ENCODE assay signal across 28 cellular contexts in the genomic region with DNA sequence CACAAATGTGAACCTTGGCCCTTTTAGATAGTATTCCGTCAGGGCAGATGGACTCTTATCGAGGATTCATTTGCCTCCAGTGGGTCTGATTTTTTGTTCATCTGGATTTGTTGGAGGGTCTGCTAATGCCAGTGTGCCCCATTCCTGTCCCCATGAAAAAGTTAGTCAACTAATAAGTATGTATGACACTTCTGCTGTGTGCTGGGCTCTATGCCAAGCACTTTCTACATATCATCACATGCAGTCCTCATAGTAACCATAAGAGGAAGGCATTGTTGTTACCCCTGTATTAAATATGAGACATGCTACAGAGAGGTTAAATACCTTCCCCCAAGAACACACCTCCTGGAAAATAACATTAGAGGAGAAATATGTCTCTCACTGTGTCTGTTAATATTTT. TPM values are rescaled to one million over a fixed set of nuclear protein-coding genes. Genes with fewer than 3 reads are reported as not detected.
DNase-seq lines count a peak whose midpoint lies in the region; ATAC-seq and TF ChIP-seq lines count a peak whose summit lies in the region.
"Had no signal": no experiment of that assay in that cellular context is flagged by ENCODE, and none has a peak within 500 bp of the region (broad histone marks: within the 10 kb centered on the region; RNA-seq: fewer than 3 reads in every experiment).

No MANE protein-coding gene starts in this region.

- H3K36me3 ChIP-seq in adipocyte (ENCODE audit: control insufficient read depth, insufficient read depth, low read length, severe bottlenecking) (peaks cover 13% of the 10 kb centered on the region), fibroblast of lung (ENCODE audit: control insufficient read depth, insufficient read depth, low read length) (no peaks in the 10 kb centered on the region)
- H3K36me3 ChIP-seq: BLaER1, colonic mucosa, gastrocnemius medialis had no signal

- H3K4me3 ChIP-seq in adipocyte (ENCODE audit: low read length) (no peak overlapping the region), fibroblast of lung (replicated peaks in 1 of 4; ENCODE audit: control extremely low read depth in 1 of 4, insufficient read depth in 1 of 4, low read depth in 3 of 4, low read length in 4 of 4) (no peak overlapping the region)
- H3K4me3 ChIP-seq: A549, BLaER1, colonic mucosa, gastrocnemius medialis, lung, SK-N-MC had no signal

- no peak overlapping the region for H3K4me2 ChIP-seq in fibroblast of lung (ENCODE audit: extremely low read depth, insufficient read depth, low read length)
- H3K4me2 ChIP-seq: A549, BLaER1 had no signal

- H3K9ac ChIP-seq in adipocyte (ENCODE audit: low read length) (no peak overlapping the region), fibroblast of lung (ENCODE audit: insufficient read depth, low read length) (no peak overlapping the region)
- H3K9ac ChIP-seq: BLaER1 had no signal

- H3K27me3 ChIP-seq in adipocyte (replicated peaks; ENCODE audit: control insufficient read depth, insufficient read depth, low read length) (no peaks in the 10 kb centered on the region), fibroblast of lung (ENCODE audit: control insufficient read depth, insufficient read depth, low read length) (no peaks in the 10 kb centered on the region)
- H3K27me3 ChIP-seq: BLaER1, colonic mucosa, gastrocnemius medialis had no signal

- H3K4me1 ChIP-seq in adipocyte (ENCODE audit: control insufficient read depth, insufficient read depth, low read length) (peaks cover 39% of the 10 kb centered on the region), fibroblast of lung (ENCODE audit: control insufficient read depth, extremely low read depth, insufficient read depth, low read length) (peaks cover 11% of the 10 kb centered on the region)
- H3K4me1 ChIP-seq: A549, BLaER1, colonic mucosa had no signal

- no peak for ATAC-seq in HG03565 (IDR thresholded peaks at IDR 0.05; ENCODE audit: unreplicated experiment)
- ATAC-seq: A549; activated naive CD4-positive, alpha-beta T cell treated with anti-CD3 and anti-CD28 coated beads, Interleukin-2, amount 50 U/mL, for 72 hours; activated T-helper 17 cell treated with anti-CD3 and anti-CD28 coated beads, Interleukin-2, amount 50 U/mL, for 72 hours; gastrocnemius medialis; stimulated activated naive CD8-positive, alpha-beta T cell treated with anti-CD3 and anti-CD28 coated beads, Interleukin-15, Interleukin-2, amounts not matched to agents 100 U/mL and 50 U/mL, for 24 hours had no signal

- TF ChIP-seq CTCF in fibroblast of lung (conservative IDR thresholded peaks at IDR 0.05 in 1 of 2, IDR thresholded peaks at IDR 0.05 in 1 of 2; ENCODE audit: low read depth in 1 of 2, low read length in 2 of 2) (no peak), GM20000 (IDR thresholded peaks at IDR 0.05; ENCODE audit: extremely low read depth, missing control alignments) (no peak)

- H3K27ac ChIP-seq in fibroblast of lung (ENCODE audit: insufficient read depth, low read length) = no peak overlapping the region
- H3K27ac ChIP-seq: A549, BLaER1, colonic mucosa, SK-N-MC, VCaP had no signal

- H2AFZ ChIP-seq in fibroblast of lung (ENCODE audit: low read length) = no peak overlapping the region

- H3K9me3 ChIP-seq in adipocyte (ENCODE audit: control insufficient read depth, low read length) = no peaks in the 10 kb centered on the region
- no peaks in the 10 kb centered on the region for H3K9me3 ChIP-seq in fibroblast of lung (ENCODE audit: control insufficient read depth, insufficient read depth, low read depth, low read length)
- H3K9me3 ChIP-seq: A549, BLaER1, colonic mucosa, gastrocnemius medialis had no signal

- H4K20me1 ChIP-seq in fibroblast of lung (ENCODE audit: control insufficient read depth, extremely low read depth, insufficient read depth, low read length) = no peaks in the 10 kb centered on the region
- H4K20me1 ChIP-seq: BLaER1 had no signal

- H3K79me2 ChIP-seq in fibroblast of lung (ENCODE audit: control insufficient read depth, insufficient read depth, low read length) = no peaks in the 10 kb centered on the region

- peak; percentile 65 for DNase-seq in EH (ENCODE audit: low read depth)
- DNase-seq in adipocyte (ENCODE audit: low read depth) = peak; percentile 50
- peak; percentile 3 to 62 for DNase-seq in fibroblast of lung (ENCODE audit: low read depth in 2 of 2)
- peak; percentile 18 for DNase-seq in myocyte (ENCODE audit: low read depth)
- no peak for DNase-seq in GM20000 (ENCODE audit: low spot score)
- no peak for DNase-seq in NCI-H2081 (lab: John Stamatoyannopoulos, UW)
- no peak for DNase-seq in HuH-7 (ENCODE audit: low spot score)
- DNase-seq: activated CD4-positive, alpha-beta T cell treated with anti-CD3 and anti-CD28 coated beads, Interleukin-2, amount 50 U/mL, for 1 hour; activated CD8-positive, alpha-beta memory T cell treated with anti-CD3 and anti-CD28 coated beads, Interleukin-2, amount 50 U/mL, for 4 hours; colonic mucosa; COR-L47; DMS79 treated with DMSO at 0.1 percent for 48 hours; gastrocnemius medialis; IMR-90; NCI-H1417; NCI-H524 treated with DMSO at 0.1 percent for 48 hours; RPMI8226; stimulated activated CD4-positive, alpha-beta T cell treated with anti-CD3 and anti-CD28 coated beads, Interleukin-4, amount 100 ng/mL, for 4 hours; stimulated activated naive CD8-positive, alpha-beta T cell treated with anti-CD3 and anti-CD28 coated beads, Interleukin-15, Interleukin-2, amounts not matched to agents 100 U/mL and 50 U/mL, for 24 hours; T-helper 2 cell had no signal

RNA-seq across cellular contexts. Expression of gene MAB21L3, which starts 46.6 kb away (rescaled TPM):
- total RNA-seq in fibroblast of lung = 0.66 and 0.77 TPM in 2 replicates
- 0.08 and 0.18 TPM in 2 replicates for polyA plus RNA-seq in fibroblast of lung
- 0.43 TPM in 1 of 2 replicates, not detected in the other for polyA plus RNA-seq in fibroblast of lung (2012)
- polyA minus RNA-seq in fibroblast of lung (ENCODE audit: low replicate concordance) = 0.22 and 0.86 TPM in 2 replicates
- total RNA-seq in myocyte = 0.05 and 0.27 TPM in 2 replicates
- polyA plus RNA-seq in myocyte (2012) = 0.20 TPM
- total RNA-seq: activated naive CD4-positive, alpha-beta T cell treated with anti-CD3 and anti-CD28 coated beads, Interleukin-2, amount 50 U/mL, for 72 hours; activated T-helper 17 cell treated with anti-CD3 and anti-CD28 coated beads, Interleukin-2, amount 50 U/mL, for 72 hours; IMR-90 had no signal
- polyA plus RNA-seq: IMR-90 had no signal

Comparison
In these comparisons a context has a peak if more than half of its experiments do, and no peak if none do; other contexts are left out.
1. DNase-seq: peak in EH (single experiment), adipocyte (single experiment), fibroblast of lung (2 of 2) and myocyte (single experiment); none in GM20000 (single experiment), NCI-H2081 (0 of 2) and HuH-7 (single experiment).